Comparison of ENCODE assay signal across 7 cellular contexts in genomic region chr3:47360110-47360517, GRCh38. TPM values are rescaled to one million over a fixed set of nuclear protein-coding genes. Genes with fewer than 3 reads are reported as not detected.
DNase-seq lines count a peak whose midpoint lies in the region; ATAC-seq, FAIRE-seq and TF ChIP-seq lines count a peak whose summit lies in the region.
"Not testable (repeated sequence)": the region's sequence is repeated elsewhere in the genome, so short reads cannot be mapped to it uniquely, and the experiment has no call there.

No MANE protein-coding gene starts in this region.

- CTCF ChIA-PET in activated CD8-positive, alpha-beta T cell treated with anti-CD3 and anti-CD28 coated beads, Interleukin-2, amount 10 ng/mL, durations not matched to agents 7 days and 5 days (lab: Charles Lee); endothelial cell of umbilical vein (lab: Charles Lee): not testable (repeated sequence)

- intact Hi-C loops in endothelial cell of umbilical vein (cut with micrococcal nuclease): not testable (repeated sequence)

- H3K27ac Mint-ChIP-seq in GM23338: not testable (repeated sequence)
- H3K27ac Mint-ChIP-seq in activated CD8-positive, alpha-beta T cell treated with anti-CD3 and anti-CD28 coated beads, Interleukin-2, amount 10 ng/mL, durations not matched to agents 7 days and 5 days: peak overlapping the region; percentile 3
- peak overlapping the region; percentile 63 for H3K27ac Mint-ChIP-seq in activated naive CD4-positive, alpha-beta T cell treated with anti-CD3 and anti-CD28 coated beads, Interleukin-2, amount 50 U/mL, for 24 hours

- ATAC-seq in GM23338; activated CD8-positive, alpha-beta T cell treated with anti-CD3 and anti-CD28 coated beads, Interleukin-2, amount 10 ng/mL, durations not matched to agents 7 days and 5 days: not testable (repeated sequence)

- TF ChIP-seq CTCF in GM23338 (conservative IDR thresholded peaks at IDR 0.05; ENCODE audit: low read depth in 2 of 2); endothelial cell of umbilical vein (IDR thresholded peaks at IDR 0.05; ENCODE audit: extremely low read depth in 1 of 2, insufficient read depth in 1 of 2, low read depth in 1 of 2, low read length in 2 of 2): not testable (repeated sequence)

- not testable (repeated sequence) for H3K4me3 ChIP-seq in GM23338; endothelial cell of umbilical vein (replicated peaks in 1 of 3; ENCODE audit: insufficient read depth in 1 of 3, low read depth in 1 of 3, low read length in 3 of 3)

- not testable (repeated sequence) for BruUV-seq in endothelial cell of umbilical vein (replicated peaks; lab: Mats Ljungman, UMichigan)

- H3K4me3 Mint-ChIP-seq in GM23338; activated CD8-positive, alpha-beta T cell treated with anti-CD3 and anti-CD28 coated beads, Interleukin-2, amount 10 ng/mL, durations not matched to agents 7 days and 5 days; activated naive CD4-positive, alpha-beta T cell treated with anti-CD3 and anti-CD28 coated beads, Interleukin-2, amount 50 U/mL, for 24 hours: not testable (repeated sequence)

- H3K27me3 ChIP-seq in GM23338 (ENCODE audit: insufficient read depth); endothelial cell of umbilical vein (ENCODE audit: control insufficient read depth in 2 of 2, insufficient read depth in 2 of 2, low read length in 2 of 2): not testable (repeated sequence)

- not testable (repeated sequence) for H3K79me2 ChIP-seq in GM23338 (replicated peaks; ENCODE audit: insufficient read depth); endothelial cell of umbilical vein (ENCODE audit: control insufficient read depth, insufficient read depth, low read length)

- H3F3A ChIP-seq in GM23338 (replicated peaks; ENCODE audit: low read depth): not testable (repeated sequence)

- not testable (repeated sequence) for H3K9ac ChIP-seq in endothelial cell of umbilical vein (replicated peaks; ENCODE audit: extremely low read depth, insufficient read depth, low read length)

- not testable (repeated sequence) for H4K20me1 ChIP-seq in GM23338 (replicated peaks; ENCODE audit: insufficient read depth); endothelial cell of umbilical vein (replicated peaks; ENCODE audit: control insufficient read depth, extremely low read depth, insufficient read depth, low read length)

- TF ChIP-seq POLR2A in endothelial cell of umbilical vein (IDR thresholded peaks at IDR 0.05; ENCODE audit: low read depth, low read length): not testable (repeated sequence)

- peak; percentile 21 for DNase-seq in GM23338 (ENCODE audit: low spot score)
- peak; percentile 25 for DNase-seq in RKO (ENCODE audit: low spot score)
- DNase-seq in activated CD8-positive, alpha-beta T cell treated with anti-CD3 and anti-CD28 coated beads, Interleukin-2, amount 10 ng/mL, durations not matched to agents 7 days and 5 days; endothelial cell of umbilical vein (ENCODE audit: low read depth, low spot score): not testable (repeated sequence)
- DNase-seq in kidney tubule cell (ENCODE audit: low spot score): peak; percentile 75
- peak; percentile 56 for DNase-seq in stimulated activated CD4-positive, alpha-beta T cell treated with anti-CD3 and anti-CD28 coated beads, Interleukin-1b, Interleukin-23, amount 100 ng/mL, for 48 hours

- FAIRE-seq in endothelial cell of umbilical vein (lab: Jason Lieb, UNC): not testable (repeated sequence)

- H3K36me3 Mint-ChIP-seq in GM23338 (ENCODE audit: low read depth): peaks cover 24% of the 10 kb centered on the region
- H3K36me3 Mint-ChIP-seq in activated CD8-positive, alpha-beta T cell treated with anti-CD3 and anti-CD28 coated beads, Interleukin-2, amount 10 ng/mL, durations not matched to agents 7 days and 5 days (ENCODE audit: low read depth): peaks cover 17% of the 10 kb centered on the region
- H3K36me3 Mint-ChIP-seq in activated naive CD4-positive, alpha-beta T cell treated with anti-CD3 and anti-CD28 coated beads, Interleukin-2, amount 50 U/mL, for 24 hours: peaks cover 15% of the 10 kb centered on the region

- POLR2A ChIA-PET in activated CD8-positive, alpha-beta T cell treated with anti-CD3 and anti-CD28 coated beads, Interleukin-2, amount 10 ng/mL, durations not matched to agents 7 days and 5 days (lab: Charles Lee); endothelial cell of umbilical vein (lab: Charles Lee): not testable (repeated sequence)

- H3K36me3 ChIP-seq in GM23338 (ENCODE audit: insufficient read depth); endothelial cell of umbilical vein (ENCODE audit: control insufficient read depth in 2 of 2, extremely low read depth in 1 of 2, insufficient read depth in 2 of 2, low read length in 2 of 2): not testable (repeated sequence)

- not testable (repeated sequence) for H3K27ac ChIP-seq in GM23338 (ENCODE audit: low read depth); endothelial cell of umbilical vein (ENCODE audit: insufficient read depth, low read depth, low read length)

- not testable (repeated sequence) for H3K9me2 ChIP-seq in GM23338 (ENCODE audit: insufficient read depth)

- not testable (repeated sequence) for H3K27me3 Mint-ChIP-seq in GM23338 (ENCODE audit: insufficient read depth, low read depth, poor library complexity); activated CD8-positive, alpha-beta T cell treated with anti-CD3 and anti-CD28 coated beads, Interleukin-2, amount 10 ng/mL, durations not matched to agents 7 days and 5 days (ENCODE audit: low read depth); activated naive CD4-positive, alpha-beta T cell treated with anti-CD3 and anti-CD28 coated beads, Interleukin-2, amount 50 U/mL, for 24 hours

- not testable (repeated sequence) for H2AFZ ChIP-seq in GM23338; endothelial cell of umbilical vein (ENCODE audit: low read depth, low read length)

- not testable (repeated sequence) for H3K9me1 ChIP-seq in endothelial cell of umbilical vein (replicated peaks; ENCODE audit: control insufficient read depth, extremely low read depth, insufficient read depth, low read length)

- not testable (repeated sequence) for H3K4me1 Mint-ChIP-seq in GM23338
- H3K4me1 Mint-ChIP-seq in activated CD8-positive, alpha-beta T cell treated with anti-CD3 and anti-CD28 coated beads, Interleukin-2, amount 10 ng/mL, durations not matched to agents 7 days and 5 days (ENCODE audit: low read depth): peaks cover 13% of the 10 kb centered on the region
- H3K4me1 Mint-ChIP-seq in activated naive CD4-positive, alpha-beta T cell treated with anti-CD3 and anti-CD28 coated beads, Interleukin-2, amount 50 U/mL, for 24 hours: peaks cover 22% of the 10 kb centered on the region

- H3K9me3 Mint-ChIP-seq in GM23338: peaks cover 36% of the 10 kb centered on the region
- peaks cover 18% of the 10 kb centered on the region for H3K9me3 Mint-ChIP-seq in activated CD8-positive, alpha-beta T cell treated with anti-CD3 and anti-CD28 coated beads, Interleukin-2, amount 10 ng/mL, durations not matched to agents 7 days and 5 days (ENCODE audit: insufficient read depth)
- H3K9me3 Mint-ChIP-seq in activated naive CD4-positive, alpha-beta T cell treated with anti-CD3 and anti-CD28 coated beads, Interleukin-2, amount 50 U/mL, for 24 hours: peaks cover 11% of the 10 kb centered on the region

- dilution Hi-C loops in endothelial cell of umbilical vein (cut with MboI; ENCODE audit: extremely low pct_ligation_motif_present, low sequenced_read_pairs): not testable (repeated sequence)

- not testable (repeated sequence) for H3K4me1 ChIP-seq in GM23338 (ENCODE audit: insufficient read depth)
- H3K4me1 ChIP-seq in endothelial cell of umbilical vein (ENCODE audit: control insufficient read depth, extremely low read depth, insufficient read depth, low read length): peaks cover 13% of the 10 kb centered on the region

- H3K4me2 ChIP-seq in GM23338; endothelial cell of umbilical vein (ENCODE audit: insufficient read depth, low read length): not testable (repeated sequence)

- H3K9me3 ChIP-seq in endothelial cell of umbilical vein (replicated peaks; ENCODE audit: control insufficient read depth, insufficient read depth, low read length): not testable (repeated sequence)

TF ChIP-seq in endothelial cell of umbilical vein, 7 proteins besides CTCF, POLR2A, EP300 and RAD21:
- TF ChIP-seq FOS (IDR thresholded peaks at IDR 0.05; ENCODE audit: borderline replicate concordance, insufficient read depth, low read length): peak; percentile 13

RNA-seq across cellular contexts. Expression of gene PTPN23, which starts 20.7 kb away (rescaled TPM):
- 33.9 and 48.8 TPM in 2 replicates for total RNA-seq in GM23338 (2014; rRNA removed; shearing (Covaris generic))
- polyA plus RNA-seq in GM23338 (2016; fragmentation: Nextera tagmentation; extraction: Ambion mirVana) (14.3 and 16.1 TPM in 2 replicates), endothelial cell of umbilical vein (8.2 and 8.5 TPM in 2 replicates)
- 10 to 100 TPM; 31.0 to 33.2 TPM for total RNA-seq in activated CD8-positive, alpha-beta T cell treated with anti-CD3 and anti-CD28 coated beads, Interleukin-2, amount 10 ng/mL, durations not matched to agents 7 days and 5 days
- total RNA-seq in endothelial cell of umbilical vein: 57.4 and 63.5 TPM in 2 replicates
- 6.6 and 8.0 TPM in 2 replicates for polyA plus RNA-seq in endothelial cell of umbilical vein (2011; cell fraction: cytosol; rRNA removed)
- polyA plus RNA-seq in endothelial cell of umbilical vein (2011; cell fraction: nucleus; rRNA removed): 49.9 and 53.0 TPM in 2 replicates
- 29.4 and 30.9 TPM in 2 replicates for polyA plus RNA-seq in endothelial cell of umbilical vein (2012)
- 19.0 and 27.8 TPM in 2 replicates for polyA minus RNA-seq in endothelial cell of umbilical vein
- polyA minus RNA-seq in endothelial cell of umbilical vein (2011; cell fraction: cytosol; rRNA and poly(A)+ RNA removed): 7.1 TPM
- 29.2 and 36.0 TPM in 2 replicates for polyA minus RNA-seq in endothelial cell of umbilical vein (2011; cell fraction: nucleus; rRNA and poly(A)+ RNA removed)
